In genomic region chr9:37295796-37296195, GRCh38 we compare ENCODE assay signal across 12 cellular contexts.
A peak's percentile ranks its signal among the peaks of the same experiment; 100 is the strongest.
DNase-seq lines count a peak whose midpoint lies in the region; ATAC-seq and TF ChIP-seq lines count a peak whose summit lies in the region.
"Had no signal": no experiment of that assay in that cellular context is flagged by ENCODE, and none has a peak within 500 bp of the region (broad histone marks: within the 10 kb centered on the region; RNA-seq: fewer than 3 reads in every experiment).

No MANE protein-coding gene starts in this region.

- H3K9me3 Mint-ChIP-seq in activated CD4-positive, alpha-beta T cell treated with anti-CD3 and anti-CD28 coated beads, Interleukin-2, amount 10 ng/mL, durations not matched to agents 24 days and 14 days = peaks cover 3% of the 10 kb centered on the region

- TF ChIP-seq CTCF in GM12872 (IDR thresholded peaks at IDR 0.05; ENCODE audit: insufficient read depth, low read depth, low read length) (peak; percentile 58), OCI-LY1 (IDR thresholded peaks at IDR 0.05; ENCODE audit: low read length) (peak; percentile 52), epithelial cell of proximal tubule (conservative IDR thresholded peaks at IDR 0.05; ENCODE audit: low read depth, low read length) (peak; percentile 30)

- ATAC-seq in GM21381 (IDR thresholded peaks at IDR 0.05; ENCODE audit: unreplicated experiment) (no peak), HG03196 (IDR thresholded peaks at IDR 0.05; ENCODE audit: unreplicated experiment) (no peak)

- DNase-seq in epithelial cell of proximal tubule (ENCODE audit: low read depth) (no peak), AG20443 (ENCODE audit: low spot score) (no peak)
- DNase-seq in activated CD4-positive, alpha-beta T cell treated with anti-CD3 and anti-CD28 coated beads, Interleukin-2, amount 10 ng/mL, durations not matched to agents 24 days and 14 days = no peak
- DNase-seq: activated CD4-positive, alpha-beta T cell treated with anti-CD3 and anti-CD28 coated beads for 1 hour; EL; uterus had no signal

- peaks cover 43% of the 10 kb centered on the region for H3K4me1 Mint-ChIP-seq in activated CD4-positive, alpha-beta T cell treated with anti-CD3 and anti-CD28 coated beads, Interleukin-2, amount 10 ng/mL, durations not matched to agents 24 days and 14 days

- H3F3A ChIP-seq in OCI-LY1 (ENCODE audit: insufficient read depth, low read length) = peaks cover 15% of the 10 kb centered on the region

- H3K9me3 ChIP-seq in BLaER1 (no peaks in the 10 kb centered on the region), OCI-LY1 (ENCODE audit: low read length) (no peaks in the 10 kb centered on the region)
- H3K9me3 ChIP-seq: prostate gland, uterus had no signal

- peak overlapping the region; percentile 48 for H3K4me3 ChIP-seq in BLaER1
- H3K4me3 ChIP-seq in OCI-LY1 (ENCODE audit: low read depth, low read length, poor library complexity, severe bottlenecking) = no peak overlapping the region
- H3K4me3 ChIP-seq in epithelial cell of proximal tubule (ENCODE audit: low read depth, low read length) = no peak overlapping the region
- H3K4me3 ChIP-seq: prostate gland, uterus had no signal

- peak overlapping the region; percentile 95 for H3K27ac ChIP-seq in BLaER1
- H3K27ac ChIP-seq in OCI-LY1 (ENCODE audit: low read depth, low read length, poor library complexity, severe bottlenecking) = peak overlapping the region; percentile 99
- H3K27ac ChIP-seq: prostate gland, uterus had no signal

- H3K27me3 Mint-ChIP-seq in activated CD4-positive, alpha-beta T cell treated with anti-CD3 and anti-CD28 coated beads, Interleukin-2, amount 10 ng/mL, durations not matched to agents 24 days and 14 days = no peaks in the 10 kb centered on the region

- H3K36me3 Mint-ChIP-seq in activated CD4-positive, alpha-beta T cell treated with anti-CD3 and anti-CD28 coated beads, Interleukin-2, amount 10 ng/mL, durations not matched to agents 24 days and 14 days (ENCODE audit: low read depth) = peaks cover 10% of the 10 kb centered on the region

- H3K27ac Mint-ChIP-seq in activated CD4-positive, alpha-beta T cell treated with anti-CD3 and anti-CD28 coated beads, Interleukin-2, amount 10 ng/mL, durations not matched to agents 24 days and 14 days = no peak overlapping the region

- H3K9me2 ChIP-seq in OCI-LY1 (ENCODE audit: low read depth, low read length) = no peaks in the 10 kb centered on the region

- H3K4me1 ChIP-seq in BLaER1 = peaks cover 95% of the 10 kb centered on the region
- H3K4me1 ChIP-seq in OCI-LY1 (ENCODE audit: insufficient read depth, low read length, severe bottlenecking) = peaks cover 100% of the 10 kb centered on the region
- H3K4me1 ChIP-seq: prostate gland, uterus had no signal

- H4K20me1 ChIP-seq in BLaER1 = no peaks in the 10 kb centered on the region
- H4K20me1 ChIP-seq in OCI-LY1 (ENCODE audit: insufficient read depth, low read length) = no peaks in the 10 kb centered on the region

- H3K9ac ChIP-seq in BLaER1 (peak overlapping the region; percentile 79), OCI-LY1 (ENCODE audit: low read length) (peak overlapping the region; percentile 71)

- no peak overlapping the region for H3K4me3 Mint-ChIP-seq in activated CD4-positive, alpha-beta T cell treated with anti-CD3 and anti-CD28 coated beads, Interleukin-2, amount 10 ng/mL, durations not matched to agents 24 days and 14 days

- peaks cover 83% of the 10 kb centered on the region for H3K79me2 ChIP-seq in OCI-LY1 (ENCODE audit: insufficient read depth, low read length)

- no peak overlapping the region for H2AFZ ChIP-seq in OCI-LY1 (ENCODE audit: low read length)

- H3K36me3 ChIP-seq in BLaER1 (peaks cover 36% of the 10 kb centered on the region), OCI-LY1 (ENCODE audit: insufficient read depth, low read length) (peaks cover 25% of the 10 kb centered on the region; the same call in 1 of the 2 replicates)
- H3K36me3 ChIP-seq: prostate gland, uterus had no signal

- intact Hi-C loops in activated CD4-positive, alpha-beta T cell treated with anti-CD3 and anti-CD28 coated beads, Interleukin-2, amount 10 ng/mL, durations not matched to agents 24 days and 14 days (cut with micrococcal nuclease) = no loop called here

- H3K4me2 ChIP-seq in BLaER1 (peak overlapping the region; percentile 92), OCI-LY1 (ENCODE audit: low read length) (peak overlapping the region; percentile 34; the same call in 1 of the 2 replicates)

- H3K27me3 ChIP-seq in BLaER1 = no peaks in the 10 kb centered on the region
- no peaks in the 10 kb centered on the region for H3K27me3 ChIP-seq in OCI-LY1 (ENCODE audit: insufficient read depth, low read length)
- H3K27me3 ChIP-seq: uterus had no signal
